15 cellular contexts compared by ENCODE assay signal in genomic region chr4:124708517-124709300, GRCh38. TPM values are rescaled to one million over a fixed set of nuclear protein-coding genes. Genes with fewer than 3 reads are reported as not detected.
DNase-seq lines count a peak whose midpoint lies in the region; TF ChIP-seq lines count a peak whose summit lies in the region.
"Had no signal": no experiment of that assay in that cellular context is flagged by ENCODE, and none has a peak within 500 bp of the region (broad histone marks: within the 10 kb centered on the region; RNA-seq: fewer than 3 reads in every experiment).

No MANE protein-coding gene starts in this region.

- H3K4me1 ChIP-seq in Loucy (ENCODE audit: insufficient read depth, low read length, poor library complexity, severe bottlenecking), result peaks cover 68% of the 10 kb centered on the region
- peaks cover 4% of the 10 kb centered on the region for H3K4me1 ChIP-seq in mesendoderm (ENCODE audit: control insufficient read depth, low read depth, low read length)
- peaks cover 9% of the 10 kb centered on the region for H3K4me1 ChIP-seq in CD8-positive, alpha-beta memory T cell (ENCODE audit: insufficient read depth, low read length)

- WGBS in mesendoderm (ENCODE audit: extremely low coverage, insufficient coverage, low lambda C conversion rate), result no CpG with 5 or more reads among the region's 1 CpG

- no peak overlapping the region for H2BK120ac ChIP-seq in mesendoderm (ENCODE audit: low read depth, low read length)

- no peaks in the 10 kb centered on the region for H3K79me1 ChIP-seq in mesendoderm (ENCODE audit: low read length)

- in situ Hi-C loops in brain microvascular endothelial cell (cut with HindIII; ENCODE audit: low pct_ligation_motif_present, low sequenced_read_pairs), result no loop called here

- TF ChIP-seq CTCF in AG10803 (conservative IDR thresholded peaks at IDR 0.05; ENCODE audit: low read length) (no peak), Loucy (conservative IDR thresholded peaks at IDR 0.05; ENCODE audit: low read length) (no peak), brain microvascular endothelial cell (IDR thresholded peaks at IDR 0.05; ENCODE audit: low read depth, low read length, missing control alignments) (no peak)

- H2BK15ac ChIP-seq in mesendoderm (replicated peaks; ENCODE audit: low read depth), result no peak overlapping the region

- H3K27me3 Mint-ChIP-seq in CD8-positive, alpha-beta memory T cell, result peaks cover 2 to 12% of the 10 kb centered on the region in 2 donors
- H3K27me3 Mint-ChIP-seq: dendritic cell treated with granulocyte-macrophage colony-stimulating factor and Interleukin-4, amounts not matched to agents 40 ng/mL and 50 ng/mL, for 4 days had no signal

- no peak overlapping the region for H2BK5ac ChIP-seq in mesendoderm (ENCODE audit: low read length)

- H2AK5ac ChIP-seq in mesendoderm (ENCODE audit: low read length), result no peak overlapping the region

- no peak overlapping the region for H2AFZ ChIP-seq in Loucy (ENCODE audit: low read length)

- H3K36me3 Mint-ChIP-seq in CD8-positive, alpha-beta memory T cell, result no peaks in the 10 kb centered on the region

- H3K4me3 ChIP-seq in AG10803 (ENCODE audit: low read length) (peak overlapping the region; percentile 5; the same call in 1 of the 2 replicates), Loucy (ENCODE audit: low read length, poor library complexity, severe bottlenecking) (peak overlapping the region; percentile 83), brain microvascular endothelial cell (ENCODE audit: low read depth, low read length) (peak overlapping the region; percentile 83), mesendoderm (ENCODE audit: low read length) (no peak overlapping the region)
- H3K4me3 ChIP-seq in CD8-positive, alpha-beta memory T cell (ENCODE audit: low read length), result no peak overlapping the region
- H3K4me3 ChIP-seq: GM12878 had no signal

- H4K5ac ChIP-seq in mesendoderm (ENCODE audit: low read length), result no peak overlapping the region

- DNase-seq in AG10803 (ENCODE audit: low read depth), result peak; percentile 43
- DNase-seq in brain microvascular endothelial cell, result peak; percentile 45
- DNase-seq in mesendoderm, result no peak
- no peak for DNase-seq in stimulated activated CD4-positive, alpha-beta T cell treated with anti-CD3 and anti-CD28 coated beads, Interleukin-2, amount 100 ng/mL, for 48 hours
- DNase-seq in CD8-positive, alpha-beta memory T cell, result no peak
- DNase-seq in DMS 273 (lab: John Stamatoyannopoulos, UW; ENCODE audit: unreplicated experiment), result no peak
- no peak for DNase-seq in globus pallidus (ENCODE audit: low spot score)
- DNase-seq: islet precursor cell; NK-92 treated with Interleukin-12 subunit alpha and Interleukin-12 subunit beta, amount 100 ng/mL, for 24 hours had no signal

- H3K9me3 Mint-ChIP-seq in CD8-positive, alpha-beta memory T cell, result peaks cover 0 to 7% (median 0%) of the 10 kb centered on the region in 5 donors
- H3K9me3 Mint-ChIP-seq: activated T-helper 17 cell treated with anti-CD3 and anti-CD28 coated beads, Interleukin-2, amount 50 U/mL, for 72 hours; dendritic cell treated with granulocyte-macrophage colony-stimulating factor and Interleukin-4, amounts not matched to agents 40 ng/mL and 50 ng/mL, for 4 days had no signal

- no peak overlapping the region for H3K4me3 Mint-ChIP-seq in CD8-positive, alpha-beta memory T cell
- H3K4me3 Mint-ChIP-seq: activated T-helper 17 cell treated with anti-CD3 and anti-CD28 coated beads, Interleukin-2, amount 50 U/mL, for 72 hours; dendritic cell treated with granulocyte-macrophage colony-stimulating factor and Interleukin-4, amounts not matched to agents 40 ng/mL and 50 ng/mL, for 4 days had no signal

- H3F3A ChIP-seq in Loucy (ENCODE audit: low read depth), result no peaks in the 10 kb centered on the region

- no peaks in the 10 kb centered on the region for H3K9me3 ChIP-seq in Loucy (ENCODE audit: insufficient read depth, low read depth, low read length)
- no peaks in the 10 kb centered on the region for H3K9me3 ChIP-seq in CD8-positive, alpha-beta memory T cell (ENCODE audit: low read length)

- no peak overlapping the region for H3K56ac ChIP-seq in mesendoderm (ENCODE audit: low read length)

- POLR2A ChIA-PET in CD8-positive, alpha-beta memory T cell (lab: Charles Lee), result no interaction called here

- H3K9me2 ChIP-seq in Loucy (replicated peaks; ENCODE audit: low read depth, low read length), result no peaks in the 10 kb centered on the region

- H4K20me1 ChIP-seq in Loucy (ENCODE audit: insufficient read depth, low read length, poor library complexity, severe bottlenecking), result peaks cover 73% of the 10 kb centered on the region

- H3K27ac Mint-ChIP-seq in CD8-positive, alpha-beta memory T cell, result no peak overlapping the region
- H3K27ac Mint-ChIP-seq: activated T-helper 17 cell treated with anti-CD3 and anti-CD28 coated beads, Interleukin-2, amount 50 U/mL, for 72 hours; dendritic cell treated with granulocyte-macrophage colony-stimulating factor and Interleukin-4, amounts not matched to agents 40 ng/mL and 50 ng/mL, for 4 days had no signal

- H3K27ac ChIP-seq in brain microvascular endothelial cell (no peak overlapping the region), mesendoderm (ENCODE audit: low read depth, low read length) (no peak overlapping the region)
- no peak overlapping the region for H3K27ac ChIP-seq in CD8-positive, alpha-beta memory T cell (ENCODE audit: low read depth, low read length)
- H3K27ac ChIP-seq: C4-2B, VCaP had no signal

- H3K79me2 ChIP-seq in Loucy (ENCODE audit: insufficient read depth, low read length) (peaks cover 83% of the 10 kb centered on the region), mesendoderm (ENCODE audit: control insufficient read depth, insufficient read depth, low read length) (peaks cover 36% of the 10 kb centered on the region)

- no peaks in the 10 kb centered on the region for H3K27me3 ChIP-seq in Loucy (ENCODE audit: insufficient read depth, low read length, poor library complexity, severe bottlenecking)
- no peaks in the 10 kb centered on the region for H3K27me3 ChIP-seq in brain microvascular endothelial cell (replicated peaks)
- no peaks in the 10 kb centered on the region for H3K27me3 ChIP-seq in mesendoderm (ENCODE audit: insufficient read depth, low read length, poor library complexity)
- H3K27me3 ChIP-seq in CD8-positive, alpha-beta memory T cell (ENCODE audit: insufficient read depth, low read length, poor library complexity, severe bottlenecking), result no peaks in the 10 kb centered on the region

- no peak overlapping the region for H3K23ac ChIP-seq in mesendoderm (ENCODE audit: low read length)

- H3K4ac ChIP-seq in mesendoderm (ENCODE audit: low read depth, low read length), result no peak overlapping the region

- H3K36me3 ChIP-seq in Loucy (ENCODE audit: insufficient read depth, low read length) (no peaks in the 10 kb centered on the region), brain microvascular endothelial cell (replicated peaks) (peaks cover 5% of the 10 kb centered on the region), mesendoderm (ENCODE audit: control insufficient read depth, insufficient read depth, low read length) (no peaks in the 10 kb centered on the region)
- no peaks in the 10 kb centered on the region for H3K36me3 ChIP-seq in CD8-positive, alpha-beta memory T cell (ENCODE audit: insufficient read depth, low read length)

- CTCF ChIA-PET in CD8-positive, alpha-beta memory T cell (lab: Charles Lee), result no interaction called here

- peaks cover 8% of the 10 kb centered on the region in 3 donors for H3K4me1 Mint-ChIP-seq in CD8-positive, alpha-beta memory T cell
- H3K4me1 Mint-ChIP-seq: activated T-helper 17 cell treated with anti-CD3 and anti-CD28 coated beads, Interleukin-2, amount 50 U/mL, for 72 hours had no signal

- no peak overlapping the region for H4K8ac ChIP-seq in mesendoderm (ENCODE audit: low read depth, low read length)

- H3K9ac ChIP-seq in Loucy (ENCODE audit: low read depth, low read length, poor library complexity, severe bottlenecking) (peak overlapping the region; percentile 85), mesendoderm (ENCODE audit: low read length) (peak overlapping the region; percentile 18)

- H3K4me2 ChIP-seq in Loucy (ENCODE audit: low read depth, low read length, poor library complexity, severe bottlenecking), result peak overlapping the region; percentile 98
- H3K4me2 ChIP-seq in mesendoderm (ENCODE audit: low read length), result no peak overlapping the region

- H3K18ac ChIP-seq in mesendoderm (ENCODE audit: low read length), result no peak overlapping the region

RNA-seq across cellular contexts. Expression of gene ANKRD50, which starts 3.8 kb away (rescaled TPM):
- polyA plus RNA-seq in mesendoderm (2013, experiment 1 of 2), result 7.2 TPM
- 7.2 TPM for polyA plus RNA-seq in mesendoderm (2013, experiment 2 of 2)
- total RNA-seq in CD8-positive, alpha-beta memory T cell, result under 1 TPM; 0.15 to 0.20 TPM
- polyA plus RNA-seq in CD8-positive, alpha-beta memory T cell, result 0.16 TPM

Comparison
In these comparisons a context has a peak if more than half of its experiments do, and no peak if none do; other contexts are left out.
1. DNase-seq: peak in AG10803 (single experiment) and brain microvascular endothelial cell (single experiment); none in mesendoderm (single experiment), stimulated activated CD4-positive, alpha-beta T cell treated with anti-CD3 and anti-CD28 coated beads, Interleukin-2, amount 100 ng/mL, for 48 hours (0 of 2), CD8-positive, alpha-beta memory T cell (0 of 5), DMS 273 (single experiment) and globus pallidus (single experiment).
2. H3K4me3 ChIP-seq: peak in AG10803 (single experiment), Loucy (single experiment) and brain microvascular endothelial cell (single experiment); none in mesendoderm (single experiment) and CD8-positive, alpha-beta memory T cell (single experiment).